Comparison of ENCODE assay signal across 8 cellular contexts in the genomic region with DNA sequence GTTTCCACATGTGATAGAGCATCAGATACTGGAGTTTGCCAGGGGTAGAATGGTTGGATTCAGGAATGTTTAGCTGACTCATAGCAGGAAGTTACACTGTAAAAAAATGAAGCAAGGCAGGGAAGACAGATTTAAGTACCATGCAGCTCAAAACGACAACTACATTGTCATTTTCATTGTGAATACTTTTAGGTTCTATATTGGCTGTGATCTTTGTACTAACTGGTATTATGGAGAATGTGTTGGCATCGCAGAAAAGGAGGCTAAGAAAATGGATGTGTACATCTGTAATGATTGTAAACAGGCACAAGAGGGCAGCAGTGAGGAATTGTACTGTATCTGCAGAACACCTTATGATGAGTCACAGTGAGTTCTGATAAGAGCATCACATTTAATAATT. TPM values are rescaled to one million over a fixed set of nuclear protein-coding genes. Genes with fewer than 3 reads are reported as not detected.
A peak's percentile ranks its signal among the peaks of the same experiment; 100 is the strongest.
DNase-seq lines count a peak whose midpoint lies in the region; ATAC-seq and TF ChIP-seq lines count a peak whose summit lies in the region.
"Not testable (repeated sequence)": the region's sequence is repeated elsewhere in the genome, so short reads cannot be mapped to it uniquely, and the experiment has no call there.

No MANE protein-coding gene starts in this region.

- ATAC-seq in HG03175 (IDR thresholded peaks at IDR 0.05; ENCODE audit: unreplicated experiment) (peak; percentile 70), upper lobe of left lung (ENCODE audit: low FRiP score in 2 of 2) (peak; percentile 89 to 93)

- H3K9ac ChIP-seq in adipocyte (ENCODE audit: low read length): not testable (repeated sequence)

- not testable (repeated sequence) for H3K4me3 ChIP-seq in adipocyte (ENCODE audit: low read length); osteoblast (ENCODE audit: insufficient read depth, low read length); upper lobe of left lung

- peak overlapping the region; percentile 69 for H3K4me2 ChIP-seq in osteoblast (ENCODE audit: insufficient read depth, low read length)

- not testable (repeated sequence) for H3K4me1 ChIP-seq in adipocyte (ENCODE audit: control insufficient read depth, insufficient read depth, low read length); osteoblast (ENCODE audit: insufficient read depth, low read length); upper lobe of left lung

- not testable (repeated sequence) for H3K27me3 ChIP-seq in adipocyte (replicated peaks; ENCODE audit: control insufficient read depth, insufficient read depth, low read length); osteoblast (ENCODE audit: insufficient read depth, low read length); upper lobe of left lung

- not testable (repeated sequence) for H4K20me1 ChIP-seq in osteoblast (ENCODE audit: insufficient read depth, low read length)

- peak overlapping the region; percentile 70 for H2AFZ ChIP-seq in osteoblast (ENCODE audit: low read length)

- H3K4me3 Mint-ChIP-seq in glutamatergic neuron (ENCODE audit: unreplicated experiment): not testable (repeated sequence)

- not testable (repeated sequence) for H3K27ac ChIP-seq in osteoblast (ENCODE audit: low read depth, low read length); upper lobe of left lung

- H3K36me3 Mint-ChIP-seq in glutamatergic neuron (ENCODE audit: unreplicated experiment): not testable (repeated sequence)

- DNase-seq in GF-D8 (lab: John Stamatoyannopoulos, UW) (peak; percentile 33), NCI-H226 (peak; percentile 48), T-helper 22 cell (ENCODE audit: low read depth) (peak; percentile 45), adipocyte (ENCODE audit: low read depth) (peak; percentile 88), upper lobe of left lung (peak in 1 of 2 donors; percentile 42)
- DNase-seq in glutamatergic neuron; osteoblast (ENCODE audit: insufficient read length, low spot score, missing footprints): not testable (repeated sequence)

- not testable (repeated sequence) for H3K27ac Mint-ChIP-seq in glutamatergic neuron (ENCODE audit: unreplicated experiment)

- 0 to 5% methylated on average over 2 of the region's 2 CpGs for WGBS in upper lobe of left lung, 2 donors

- H3K4me1 Mint-ChIP-seq in glutamatergic neuron (ENCODE audit: low read depth, unreplicated experiment): not testable (repeated sequence)

- TF ChIP-seq POLR2A in upper lobe of left lung (IDR thresholded peaks at IDR 0.05): not testable (repeated sequence)

- not testable (repeated sequence) for H3K9me3 ChIP-seq in adipocyte (ENCODE audit: control insufficient read depth, low read length); osteoblast (ENCODE audit: low read depth, low read length); upper lobe of left lung

- H3K9me3 Mint-ChIP-seq in glutamatergic neuron (ENCODE audit: unreplicated experiment): not testable (repeated sequence)

- not testable (repeated sequence) for H3K27me3 Mint-ChIP-seq in glutamatergic neuron (ENCODE audit: unreplicated experiment)

- H3K36me3 ChIP-seq in adipocyte (ENCODE audit: control insufficient read depth, insufficient read depth, low read length, severe bottlenecking); osteoblast (ENCODE audit: insufficient read depth, low read length); upper lobe of left lung: not testable (repeated sequence)

- TF ChIP-seq CTCF in glutamatergic neuron (IDR thresholded peaks at IDR 0.05; ENCODE audit: partially characterized antibody, unreplicated experiment): peak; percentile 60
- TF ChIP-seq CTCF in osteoblast (IDR thresholded peaks at IDR 0.05; ENCODE audit: extremely low read depth, low read depth, low read length): peak; percentile 43
- peak; percentile 47 to 86 (median 78) for TF ChIP-seq CTCF in upper lobe of left lung (IDR thresholded peaks at IDR 0.05)

- H3K79me2 ChIP-seq in osteoblast (ENCODE audit: insufficient read depth, low read length): not testable (repeated sequence)

- TF ChIP-seq EP300 in upper lobe of left lung (IDR thresholded peaks at IDR 0.05): not testable (repeated sequence)

RNA-seq across cellular contexts. Expression of gene LRRC37A3, which starts 8.2 kb away (rescaled TPM):
- total RNA-seq in glutamatergic neuron (ENCODE audit: unreplicated experiment): 31.1 TPM
- 14.1 and 15.2 TPM in 2 replicates for total RNA-seq in osteoblast
- 10 to 100 TPM in 5 of 6 donors, 1 to 10 TPM in 1; 4.0 to 13.6 (median 10.4) TPM for total RNA-seq in upper lobe of left lung
